In the genomic region with DNA sequence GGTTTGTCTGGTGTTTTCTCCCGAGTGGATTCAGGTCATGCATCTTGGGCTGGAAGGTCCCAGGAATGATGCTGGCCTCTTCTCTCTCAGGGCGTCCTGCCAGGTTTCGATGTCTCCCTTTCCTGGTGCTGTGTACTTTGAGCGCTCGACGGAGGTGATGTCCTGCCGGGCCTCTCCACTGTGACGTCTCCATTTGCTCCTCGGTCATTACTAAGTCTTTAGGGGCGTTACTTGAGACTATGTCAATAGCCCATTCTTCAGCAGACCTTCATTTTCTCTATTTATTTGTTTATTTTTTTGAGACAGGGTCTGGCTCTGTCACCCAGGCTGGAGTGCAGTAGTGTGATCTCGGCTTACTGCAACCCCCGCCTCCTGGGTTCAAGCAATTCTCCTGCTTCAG, we compare ENCODE assay signal across 1 cellular context.
TF ChIP-seq lines count a peak whose summit lies in the region.

No MANE protein-coding gene starts in this region.

TF ChIP-seq in SK-N-SH, 30 proteins besides CTCF, POLR2A, EP300 and RAD21:
- TF ChIP-seq FOSL2 (IDR thresholded peaks at IDR 0.05; ENCODE audit: borderline replicate concordance, low read depth) (no peak), MEF2A (IDR thresholded peaks at IDR 0.05; ENCODE audit: borderline replicate concordance, low read depth) (no peak), ELF1 (IDR thresholded peaks at IDR 0.05) (no peak), TCF12 (IDR thresholded peaks at IDR 0.05) (no peak), TEAD4 (IDR thresholded peaks at IDR 0.05; ENCODE audit: borderline replicate concordance, insufficient read depth) (no peak), REST (IDR thresholded peaks at IDR 0.05; ENCODE audit: low read depth, low read length) (no peak), GATA2 (CRISPR knock-in tag; IDR thresholded peaks at IDR 0.05) (no peak), YY1 (IDR thresholded peaks at IDR 0.05; ENCODE audit: low read depth) (no peak), SIN3A (IDR thresholded peaks at IDR 0.05; ENCODE audit: borderline replicate concordance, low read depth, low read length) (no peak), FOXM1 (IDR thresholded peaks at IDR 0.05; ENCODE audit: low read depth) (no peak), CHD2 (IDR thresholded peaks at IDR 0.05; ENCODE audit: low read length, partially characterized antibody) (no peak), MXI1 (IDR thresholded peaks at IDR 0.05; ENCODE audit: low read depth, low read length) (no peak), RXRA (IDR thresholded peaks at IDR 0.05; ENCODE audit: borderline replicate concordance, low read depth) (no peak), POLR2AphosphoS5 (IDR thresholded peaks at IDR 0.05; ENCODE audit: low read depth, low read length) (no peak)
- TF ChIP-seq, protein P1, sequence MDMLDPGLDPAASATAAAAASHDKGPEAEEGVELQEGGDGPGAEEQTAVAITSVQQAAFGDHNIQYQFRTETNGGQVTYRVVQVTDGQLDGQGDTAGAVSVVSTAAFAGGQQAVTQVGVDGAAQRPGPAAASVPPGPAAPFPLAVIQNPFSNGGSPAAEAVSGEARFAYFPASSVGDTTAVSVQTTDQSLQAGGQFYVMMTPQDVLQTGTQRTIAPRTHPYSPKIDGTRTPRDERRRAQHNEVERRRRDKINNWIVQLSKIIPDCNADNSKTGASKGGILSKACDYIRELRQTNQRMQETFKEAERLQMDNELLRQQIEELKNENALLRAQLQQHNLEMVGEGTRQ (IDR thresholded peaks at IDR 0.05; ENCODE audit: borderline replicate concordance, low read depth, low read length) = no peak
- TF ChIP-seq, protein P2, sequence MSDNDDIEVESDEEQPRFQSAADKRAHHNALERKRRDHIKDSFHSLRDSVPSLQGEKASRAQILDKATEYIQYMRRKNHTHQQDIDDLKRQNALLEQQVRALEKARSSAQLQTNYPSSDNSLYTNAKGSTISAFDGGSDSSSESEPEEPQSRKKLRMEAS (IDR thresholded peaks at IDR 0.05; ENCODE audit: low read depth) = no peak
- TF ChIP-seq, protein P3, sequence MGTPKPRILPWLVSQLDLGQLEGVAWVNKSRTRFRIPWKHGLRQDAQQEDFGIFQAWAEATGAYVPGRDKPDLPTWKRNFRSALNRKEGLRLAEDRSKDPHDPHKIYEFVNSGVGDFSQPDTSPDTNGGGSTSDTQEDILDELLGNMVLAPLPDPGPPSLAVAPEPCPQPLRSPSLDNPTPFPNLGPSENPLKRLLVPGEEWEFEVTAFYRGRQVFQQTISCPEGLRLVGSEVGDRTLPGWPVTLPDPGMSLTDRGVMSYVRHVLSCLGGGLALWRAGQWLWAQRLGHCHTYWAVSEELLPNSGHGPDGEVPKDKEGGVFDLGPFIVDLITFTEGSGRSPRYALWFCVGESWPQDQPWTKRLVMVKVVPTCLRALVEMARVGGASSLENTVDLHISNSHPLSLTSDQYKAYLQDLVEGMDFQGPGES (IDR thresholded peaks at IDR 0.05; ENCODE audit: low read depth, low read length) = no peak
- TF ChIP-seq, protein P4, sequence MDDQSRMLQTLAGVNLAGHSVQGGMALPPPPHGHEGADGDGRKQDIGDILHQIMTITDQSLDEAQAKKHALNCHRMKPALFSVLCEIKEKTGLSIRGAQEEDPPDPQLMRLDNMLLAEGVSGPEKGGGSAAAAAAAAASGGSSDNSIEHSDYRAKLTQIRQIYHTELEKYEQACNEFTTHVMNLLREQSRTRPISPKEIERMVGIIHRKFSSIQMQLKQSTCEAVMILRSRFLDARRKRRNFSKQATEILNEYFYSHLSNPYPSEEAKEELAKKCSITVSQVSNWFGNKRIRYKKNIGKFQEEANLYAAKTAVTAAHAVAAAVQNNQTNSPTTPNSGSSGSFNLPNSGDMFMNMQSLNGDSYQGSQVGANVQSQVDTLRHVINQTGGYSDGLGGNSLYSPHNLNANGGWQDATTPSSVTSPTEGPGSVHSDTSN (IDR thresholded peaks at IDR 0.05) = no peak
- TF ChIP-seq, protein P5, sequence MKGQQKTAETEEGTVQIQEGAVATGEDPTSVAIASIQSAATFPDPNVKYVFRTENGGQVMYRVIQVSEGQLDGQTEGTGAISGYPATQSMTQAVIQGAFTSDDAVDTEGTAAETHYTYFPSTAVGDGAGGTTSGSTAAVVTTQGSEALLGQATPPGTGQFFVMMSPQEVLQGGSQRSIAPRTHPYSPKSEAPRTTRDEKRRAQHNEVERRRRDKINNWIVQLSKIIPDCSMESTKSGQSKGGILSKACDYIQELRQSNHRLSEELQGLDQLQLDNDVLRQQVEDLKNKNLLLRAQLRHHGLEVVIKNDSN (IDR thresholded peaks at IDR 0.05; ENCODE audit: borderline replicate concordance, low read depth) = no peak
TF ChIP-seq in SK-N-SH: peak in this region for 0.
